ENCODE assay signal across 10 cellular contexts in the genomic region with DNA sequence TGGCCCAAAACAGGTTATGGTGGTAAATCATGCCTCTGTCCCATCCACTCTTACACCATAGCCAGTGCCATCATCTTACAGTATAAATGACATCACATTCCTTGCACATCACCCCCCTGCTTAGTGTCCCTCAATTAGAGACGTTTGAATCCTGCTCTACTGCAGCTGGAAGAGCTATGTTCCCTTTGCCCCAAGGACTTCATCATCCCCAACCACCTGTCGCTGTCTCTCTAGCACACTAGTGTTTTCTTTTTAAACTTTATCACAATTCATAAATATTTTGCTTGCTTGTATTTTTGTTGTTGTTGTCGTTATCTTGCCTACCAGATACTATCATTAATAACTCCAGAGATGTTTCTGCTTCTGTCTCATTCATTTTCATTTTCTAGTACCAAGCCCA. TPM values are rescaled to one million over a fixed set of nuclear protein-coding genes. Genes with fewer than 3 reads are reported as not detected.
"Had no signal": no experiment of that assay in that cellular context is flagged by ENCODE, and none has a peak within 500 bp of the region (broad histone marks: within the 10 kb centered on the region; RNA-seq: fewer than 3 reads in every experiment).

No MANE protein-coding gene starts in this region.

- FAIRE-seq: HTR-8/SVneo, K562 had no signal

- H3K9me3 ChIP-seq: HAP-1 had no signal

- ATAC-seq: HCT116, K562 had no signal

- H3K27ac ChIP-seq: GM23248 had no signal

- H2AFZ ChIP-seq: GM23248 had no signal

- H3K9ac ChIP-seq: GM23248 had no signal

- H3K4me1 ChIP-seq: HAP-1 had no signal

- H3K4me3 ChIP-seq: GM23248, HAP-1, K562 had no signal

- H3K36me3 ChIP-seq: HAP-1 had no signal

- DNase-seq: GM23248, GOT3, H7, IMR-90, KG1 had no signal

RNA-seq across cellular contexts. Expression of a gene that starts 28.7 kb away (rescaled TPM):
- total RNA-seq: GM23248, H4, IMR-90 had no signal
- polyA plus RNA-seq: GM23248, IMR-90, K562 had no signal
